Comparison of ENCODE assay signal across 11 cellular contexts in genomic region chr6:136326038-136326561, GRCh38. TPM values are rescaled to one million over a fixed set of nuclear protein-coding genes. Genes with fewer than 3 reads are reported as not detected.
DNase-seq lines count a peak whose midpoint lies in the region; ATAC-seq and TF ChIP-seq lines count a peak whose summit lies in the region.
"Had no signal": no experiment of that assay in that cellular context is flagged by ENCODE, and none has a peak within 500 bp of the region (broad histone marks: within the 10 kb centered on the region; RNA-seq: fewer than 3 reads in every experiment).

No MANE protein-coding gene starts in this region.

- no peaks in the 10 kb centered on the region for H3K27me3 ChIP-seq in SU-DHL-6 (ENCODE audit: low read length)
- H3K27me3 ChIP-seq: breast epithelium, SJCRH30 had no signal

- no peaks in the 10 kb centered on the region for H3K9me3 ChIP-seq in SU-DHL-6 (ENCODE audit: insufficient read depth, low read length)
- H3K9me3 ChIP-seq: breast epithelium, SJCRH30 had no signal

- no peak for ATAC-seq in GM21723 (IDR thresholded peaks at IDR 0.05; ENCODE audit: unreplicated experiment)
- no peak for ATAC-seq in stimulated activated memory B cell treated with anti-CD40 and anti-IgM and Interleukin-4, amounts not matched to agents 10 μg/mL and 1 μg/mL and 100 μg/mL, for 72 hours
- no peak for ATAC-seq in GM19351 (IDR thresholded peaks at IDR 0.05; ENCODE audit: unreplicated experiment)
- no peak for ATAC-seq in GM18858 (IDR thresholded peaks at IDR 0.05; ENCODE audit: unreplicated experiment)

- no peaks in the 10 kb centered on the region for H3K9me3 Mint-ChIP-seq in stimulated activated memory B cell treated with anti-CD40 and anti-IgM and Interleukin-4, amounts not matched to agents 10 μg/mL and 1 μg/mL and 100 μg/mL, for 72 hours

- H3F3A ChIP-seq in SU-DHL-6 (ENCODE audit: insufficient read depth): no peaks in the 10 kb centered on the region

- H3K4me3 Mint-ChIP-seq in stimulated activated memory B cell treated with anti-CD40 and anti-IgM and Interleukin-4, amounts not matched to agents 10 μg/mL and 1 μg/mL and 100 μg/mL, for 72 hours: no peak overlapping the region

- H3K27ac ChIP-seq in SU-DHL-6 (ENCODE audit: low read depth, low read length): no peak overlapping the region
- H3K27ac ChIP-seq: breast epithelium, SJCRH30 had no signal

- H4K20me1 ChIP-seq in SU-DHL-6 (ENCODE audit: low read depth, low read length): no peaks in the 10 kb centered on the region

- no peak for TF ChIP-seq CTCF in SU-DHL-6 (IDR thresholded peaks at IDR 0.05; ENCODE audit: insufficient read depth, low read length, poor library complexity, severe bottlenecking)
- TF ChIP-seq CTCF in fibroblast of villous mesenchyme (IDR thresholded peaks at IDR 0.05; ENCODE audit: insufficient read depth, low read depth, low read length): no peak

- no peaks in the 10 kb centered on the region for H3K79me2 ChIP-seq in SU-DHL-6 (ENCODE audit: insufficient read depth, low read length)

- peak overlapping the region; percentile 18 for H2AFZ ChIP-seq in SU-DHL-6 (ENCODE audit: low read depth, low read length, severe bottlenecking)

- H3K9me2 ChIP-seq in SU-DHL-6 (replicated peaks; ENCODE audit: insufficient read depth, low read length): no peaks in the 10 kb centered on the region

- H3K27ac Mint-ChIP-seq in stimulated activated memory B cell treated with anti-CD40 and anti-IgM and Interleukin-4, amounts not matched to agents 10 μg/mL and 1 μg/mL and 100 μg/mL, for 72 hours: no peak overlapping the region

- peak overlapping the region; percentile 27 for H3K4me2 ChIP-seq in SU-DHL-6 (ENCODE audit: low read depth, low read length, poor library complexity, severe bottlenecking)

- H3K36me3 ChIP-seq in SU-DHL-6 (ENCODE audit: low read length): no peaks in the 10 kb centered on the region
- H3K36me3 ChIP-seq: breast epithelium, SJCRH30 had no signal

- no peaks in the 10 kb centered on the region for H3K36me3 Mint-ChIP-seq in stimulated activated memory B cell treated with anti-CD40 and anti-IgM and Interleukin-4, amounts not matched to agents 10 μg/mL and 1 μg/mL and 100 μg/mL, for 72 hours

- no peak overlapping the region for H3K4me3 ChIP-seq in SU-DHL-6 (ENCODE audit: insufficient read depth, low read length, poor library complexity, severe bottlenecking)
- no peak overlapping the region for H3K4me3 ChIP-seq in fibroblast of villous mesenchyme (ENCODE audit: low read depth, low read length)
- H3K4me3 ChIP-seq: breast epithelium, SJCRH30 had no signal

- H3K27me3 Mint-ChIP-seq in stimulated activated memory B cell treated with anti-CD40 and anti-IgM and Interleukin-4, amounts not matched to agents 10 μg/mL and 1 μg/mL and 100 μg/mL, for 72 hours: peaks cover 13% of the 10 kb centered on the region

- in situ Hi-C loops in Caki2 (cut with HindIII; ENCODE audit: low pct_unique_long_range_greater_than_20kb, low sequenced_read_pairs): no loop called here

- DNase-seq in Caki2 (ENCODE audit: low read depth) (peak; percentile 47), NCI-H1105 treated with DMSO at 0.1 percent for 48 hours (lab: John Stamatoyannopoulos, UW) (peak; percentile 20), fibroblast of villous mesenchyme (ENCODE audit: low read depth) (peak; percentile 24)
- DNase-seq: Calu3 had no signal

- no peak overlapping the region for H3K9ac ChIP-seq in SU-DHL-6 (ENCODE audit: low read length)

- H3K4me1 Mint-ChIP-seq in stimulated activated memory B cell treated with anti-CD40 and anti-IgM and Interleukin-4, amounts not matched to agents 10 μg/mL and 1 μg/mL and 100 μg/mL, for 72 hours: no peaks in the 10 kb centered on the region

RNA-seq across cellular contexts. Expression of gene BCLAF1, which starts 36.5 kb away (rescaled TPM):
- 37.2 and 51.3 TPM in 2 replicates for total RNA-seq in Caki2 (2014; rRNA removed; shearing (Covaris generic); ENCODE audit: low replicate concordance)
- 116 and 154 TPM in 2 replicates for total RNA-seq in fibroblast of villous mesenchyme
